ENCODE assay signal across 1 cellular context in genomic region chr18:2036136-2036535, GRCh38.
TF ChIP-seq lines count a peak whose summit lies in the region.

No MANE protein-coding gene starts in this region.

TF ChIP-seq in A549, 52 proteins besides CTCF, POLR2A, EP300 and RAD21:
- TF ChIP-seq FOSL2 (IDR thresholded peaks at IDR 0.05) (no peak), FOSL2 (CRISPR knock-in tag; IDR thresholded peaks at IDR 0.05) (no peak), MAFK (IDR thresholded peaks at IDR 0.05; ENCODE audit: partially characterized antibody) (peak; percentile 18)
